1 cellular context compared by ENCODE assay signal in the genomic region with DNA sequence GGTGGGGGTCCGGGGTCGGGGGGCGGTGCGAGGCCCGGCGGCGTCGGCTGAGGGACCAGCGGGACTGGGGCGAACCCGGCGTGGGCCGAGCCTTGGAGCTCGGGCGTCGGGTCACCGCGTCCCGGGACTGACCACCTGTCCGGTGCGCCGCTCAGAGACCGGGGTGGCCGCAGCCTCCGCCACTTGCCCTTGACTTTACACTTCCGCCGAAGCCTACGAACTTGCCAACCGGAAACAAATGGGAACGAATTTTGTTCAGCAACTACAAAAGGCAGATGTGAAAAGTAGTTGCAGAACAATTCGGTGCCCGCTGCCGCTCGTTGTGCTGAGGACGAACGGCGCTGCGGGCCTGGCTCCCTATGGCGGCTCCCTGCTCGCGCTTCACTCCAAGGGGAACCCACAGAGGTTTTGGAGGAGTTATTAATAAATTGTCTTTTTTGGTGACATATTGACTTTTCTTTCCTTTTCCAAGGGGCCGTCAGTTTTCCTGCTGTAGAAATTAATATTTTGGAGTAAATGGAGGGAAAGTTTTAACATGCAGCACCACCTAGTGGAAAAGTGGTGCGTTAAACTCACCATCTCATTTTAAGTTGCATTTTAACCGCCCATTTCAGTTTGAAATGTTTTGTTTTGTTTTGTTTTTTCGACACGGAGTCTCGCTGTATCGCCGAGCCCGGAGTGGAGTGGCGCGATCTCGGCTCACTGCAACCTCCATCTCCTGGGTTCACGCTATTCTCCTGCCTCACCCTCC.
A peak's percentile ranks its signal among the peaks of the same experiment; 100 is the strongest.
TF ChIP-seq lines count a peak whose summit lies in the region.

No MANE protein-coding gene starts in this region.

TF ChIP-seq in HepG2, 621 proteins besides CTCF, POLR2A, EP300 and RAD21 (continues in another document):
- no peak for TF ChIP-seq ZNF7 (CRISPR knock-in tag; IDR thresholded peaks at IDR 0.05)
- TF ChIP-seq, protein P1, sequence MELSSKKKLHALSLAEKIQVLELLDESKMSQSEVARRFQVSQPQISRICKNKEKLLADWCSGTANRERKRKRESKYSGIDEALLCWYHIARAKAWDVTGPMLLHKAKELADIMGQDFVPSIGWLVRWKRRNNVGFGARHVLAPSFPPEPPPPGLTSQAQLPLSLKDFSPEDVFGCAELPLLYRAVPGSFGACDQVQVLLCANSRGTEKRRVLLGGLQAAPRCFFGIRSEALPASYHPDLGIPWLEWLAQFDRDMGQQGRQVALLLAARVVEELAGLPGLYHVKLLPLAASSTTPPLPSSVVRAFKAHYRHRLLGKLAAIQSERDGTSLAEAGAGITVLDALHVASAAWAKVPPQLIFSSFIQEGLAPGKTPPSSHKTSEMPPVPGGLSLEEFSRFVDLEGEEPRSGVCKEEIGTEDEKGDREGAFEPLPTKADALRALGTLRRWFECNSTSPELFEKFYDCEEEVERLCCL (CRISPR knock-in tag; IDR thresholded peaks at IDR 0.05; ENCODE audit: borderline replicate concordance), result no peak
- no peak for TF ChIP-seq ZNF331 (CRISPR knock-in tag; IDR thresholded peaks at IDR 0.05)
- TF ChIP-seq, protein P2, sequence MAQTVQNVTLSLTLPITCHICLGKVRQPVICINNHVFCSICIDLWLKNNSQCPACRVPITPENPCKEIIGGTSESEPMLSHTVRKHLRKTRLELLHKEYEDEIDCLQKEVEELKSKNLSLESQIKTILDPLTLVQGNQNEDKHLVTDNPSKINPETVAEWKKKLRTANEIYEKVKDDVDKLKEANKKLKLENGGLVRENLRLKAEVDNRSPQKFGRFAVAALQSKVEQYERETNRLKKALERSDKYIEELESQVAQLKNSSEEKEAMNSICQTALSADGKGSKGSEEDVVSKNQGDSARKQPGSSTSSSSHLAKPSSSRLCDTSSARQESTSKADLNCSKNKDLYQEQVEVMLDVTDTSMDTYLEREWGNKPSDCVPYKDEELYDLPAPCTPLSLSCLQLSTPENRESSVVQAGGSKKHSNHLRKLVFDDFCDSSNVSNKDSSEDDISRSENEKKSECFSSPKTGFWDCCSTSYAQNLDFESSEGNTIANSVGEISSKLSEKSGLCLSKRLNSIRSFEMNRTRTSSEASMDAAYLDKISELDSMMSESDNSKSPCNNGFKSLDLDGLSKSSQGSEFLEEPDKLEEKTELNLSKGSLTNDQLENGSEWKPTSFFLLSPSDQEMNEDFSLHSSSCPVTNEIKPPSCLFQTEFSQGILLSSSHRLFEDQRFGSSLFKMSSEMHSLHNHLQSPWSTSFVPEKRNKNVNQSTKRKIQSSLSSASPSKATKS (CRISPR knock-in tag; IDR thresholded peaks at IDR 0.05), result no peak
- TF ChIP-seq, protein P3, sequence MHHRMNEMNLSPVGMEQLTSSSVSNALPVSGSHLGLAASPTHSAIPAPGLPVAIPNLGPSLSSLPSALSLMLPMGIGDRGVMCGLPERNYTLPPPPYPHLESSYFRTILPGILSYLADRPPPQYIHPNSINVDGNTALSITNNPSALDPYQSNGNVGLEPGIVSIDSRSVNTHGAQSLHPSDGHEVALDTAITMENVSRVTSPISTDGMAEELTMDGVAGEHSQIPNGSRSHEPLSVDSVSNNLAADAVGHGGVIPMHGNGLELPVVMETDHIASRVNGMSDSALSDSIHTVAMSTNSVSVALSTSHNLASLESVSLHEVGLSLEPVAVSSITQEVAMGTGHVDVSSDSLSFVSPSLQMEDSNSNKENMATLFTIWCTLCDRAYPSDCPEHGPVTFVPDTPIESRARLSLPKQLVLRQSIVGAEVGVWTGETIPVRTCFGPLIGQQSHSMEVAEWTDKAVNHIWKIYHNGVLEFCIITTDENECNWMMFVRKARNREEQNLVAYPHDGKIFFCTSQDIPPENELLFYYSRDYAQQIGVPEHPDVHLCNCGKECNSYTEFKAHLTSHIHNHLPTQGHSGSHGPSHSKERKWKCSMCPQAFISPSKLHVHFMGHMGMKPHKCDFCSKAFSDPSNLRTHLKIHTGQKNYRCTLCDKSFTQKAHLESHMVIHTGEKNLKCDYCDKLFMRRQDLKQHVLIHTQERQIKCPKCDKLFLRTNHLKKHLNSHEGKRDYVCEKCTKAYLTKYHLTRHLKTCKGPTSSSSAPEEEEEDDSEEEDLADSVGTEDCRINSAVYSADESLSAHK (CRISPR knock-in tag; IDR thresholded peaks at IDR 0.05; ENCODE audit: borderline replicate concordance), result no peak
- peak; percentile 41; the same call in 1 of the 2 replicates for TF ChIP-seq KDM5A (IDR thresholded peaks at IDR 0.05; ENCODE audit: borderline replicate concordance, low read length)
- TF ChIP-seq, protein P4, sequence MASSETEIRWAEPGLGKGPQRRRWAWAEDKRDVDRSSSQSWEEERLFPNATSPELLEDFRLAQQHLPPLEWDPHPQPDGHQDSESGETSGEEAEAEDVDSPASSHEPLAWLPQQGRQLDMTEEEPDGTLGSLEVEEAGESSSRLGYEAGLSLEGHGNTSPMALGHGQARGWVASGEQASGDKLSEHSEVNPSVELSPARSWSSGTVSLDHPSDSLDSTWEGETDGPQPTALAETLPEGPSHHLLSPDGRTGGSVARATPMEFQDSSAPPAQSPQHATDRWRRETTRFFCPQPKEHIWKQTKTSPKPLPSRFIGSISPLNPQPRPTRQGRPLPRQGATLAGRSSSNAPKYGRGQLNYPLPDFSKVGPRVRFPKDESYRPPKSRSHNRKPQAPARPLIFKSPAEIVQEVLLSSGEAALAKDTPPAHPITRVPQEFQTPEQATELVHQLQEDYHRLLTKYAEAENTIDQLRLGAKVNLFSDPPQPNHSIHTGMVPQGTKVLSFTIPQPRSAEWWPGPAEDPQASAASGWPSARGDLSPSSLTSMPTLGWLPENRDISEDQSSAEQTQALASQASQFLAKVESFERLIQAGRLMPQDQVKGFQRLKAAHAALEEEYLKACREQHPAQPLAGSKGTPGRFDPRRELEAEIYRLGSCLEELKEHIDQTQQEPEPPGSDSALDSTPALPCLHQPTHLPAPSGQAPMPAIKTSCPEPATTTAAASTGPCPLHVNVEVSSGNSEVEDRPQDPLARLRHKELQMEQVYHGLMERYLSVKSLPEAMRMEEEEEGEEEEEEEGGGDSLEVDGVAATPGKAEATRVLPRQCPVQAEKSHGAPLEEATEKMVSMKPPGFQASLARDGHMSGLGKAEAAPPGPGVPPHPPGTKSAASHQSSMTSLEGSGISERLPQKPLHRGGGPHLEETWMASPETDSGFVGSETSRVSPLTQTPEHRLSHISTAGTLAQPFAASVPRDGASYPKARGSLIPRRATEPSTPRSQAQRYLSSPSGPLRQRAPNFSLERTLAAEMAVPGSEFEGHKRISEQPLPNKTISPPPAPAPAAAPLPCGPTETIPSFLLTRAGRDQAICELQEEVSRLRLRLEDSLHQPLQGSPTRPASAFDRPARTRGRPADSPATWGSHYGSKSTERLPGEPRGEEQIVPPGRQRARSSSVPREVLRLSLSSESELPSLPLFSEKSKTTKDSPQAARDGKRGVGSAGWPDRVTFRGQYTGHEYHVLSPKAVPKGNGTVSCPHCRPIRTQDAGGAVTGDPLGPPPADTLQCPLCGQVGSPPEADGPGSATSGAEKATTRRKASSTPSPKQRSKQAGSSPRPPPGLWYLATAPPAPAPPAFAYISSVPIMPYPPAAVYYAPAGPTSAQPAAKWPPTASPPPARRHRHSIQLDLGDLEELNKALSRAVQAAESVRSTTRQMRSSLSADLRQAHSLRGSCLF (CRISPR knock-in tag; IDR thresholded peaks at IDR 0.05; ENCODE audit: borderline replicate concordance), result no peak
- no peak for TF ChIP-seq ZNF496 (CRISPR knock-in tag; IDR thresholded peaks at IDR 0.05; ENCODE audit: insufficient replicate concordance)
- TF ChIP-seq ZNF737 (CRISPR knock-in tag; IDR thresholded peaks at IDR 0.05; ENCODE audit: borderline replicate concordance), result no peak
- no peak for TF ChIP-seq POLR2AphosphoS2 (IDR thresholded peaks at IDR 0.05; ENCODE audit: low read depth, low read length)
- no peak for TF ChIP-seq SOX13 (IDR thresholded peaks at IDR 0.05)
- TF ChIP-seq SOX13 (CRISPR knock-in tag; conservative IDR thresholded peaks at IDR 0.05 in 1 of 2, IDR thresholded peaks at IDR 0.05 in 1 of 2), result no peak
- TF ChIP-seq KDM5B (CRISPR knock-in tag; IDR thresholded peaks at IDR 0.05; ENCODE audit: borderline replicate concordance), result no peak
- TF ChIP-seq CENPT (CRISPR knock-in tag; IDR thresholded peaks at IDR 0.05; ENCODE audit: low read depth), result no peak
- TF ChIP-seq ZNF792 (CRISPR knock-in tag; IDR thresholded peaks at IDR 0.05), result no peak
- TF ChIP-seq, protein P5, sequence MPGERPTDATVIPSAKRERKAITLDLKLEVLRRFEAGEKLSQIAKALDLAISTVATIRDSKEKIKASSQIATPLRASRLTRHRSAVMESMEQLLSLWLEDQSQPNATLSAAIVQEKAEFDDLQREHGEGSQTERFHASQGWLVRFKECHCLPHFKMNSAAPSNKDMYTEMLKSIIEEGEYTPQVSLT (CRISPR knock-in tag; IDR thresholded peaks at IDR 0.05; ENCODE audit: borderline replicate concordance, low read depth), result no peak
- TF ChIP-seq, protein P6, sequence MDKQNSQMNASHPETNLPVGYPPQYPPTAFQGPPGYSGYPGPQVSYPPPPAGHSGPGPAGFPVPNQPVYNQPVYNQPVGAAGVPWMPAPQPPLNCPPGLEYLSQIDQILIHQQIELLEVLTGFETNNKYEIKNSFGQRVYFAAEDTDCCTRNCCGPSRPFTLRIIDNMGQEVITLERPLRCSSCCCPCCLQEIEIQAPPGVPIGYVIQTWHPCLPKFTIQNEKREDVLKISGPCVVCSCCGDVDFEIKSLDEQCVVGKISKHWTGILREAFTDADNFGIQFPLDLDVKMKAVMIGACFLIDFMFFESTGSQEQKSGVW (CRISPR knock-in tag; IDR thresholded peaks at IDR 0.05; ENCODE audit: borderline replicate concordance), result no peak
- TF ChIP-seq, protein P7, sequence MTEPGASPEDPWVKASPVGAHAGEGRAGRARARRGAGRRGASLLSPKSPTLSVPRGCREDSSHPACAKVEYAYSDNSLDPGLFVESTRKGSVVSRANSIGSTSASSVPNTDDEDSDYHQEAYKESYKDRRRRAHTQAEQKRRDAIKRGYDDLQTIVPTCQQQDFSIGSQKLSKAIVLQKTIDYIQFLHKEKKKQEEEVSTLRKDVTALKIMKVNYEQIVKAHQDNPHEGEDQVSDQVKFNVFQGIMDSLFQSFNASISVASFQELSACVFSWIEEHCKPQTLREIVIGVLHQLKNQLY (CRISPR knock-in tag; IDR thresholded peaks at IDR 0.05), result no peak
- peak; percentile 61 for TF ChIP-seq TAF1 (CRISPR knock-in tag; IDR thresholded peaks at IDR 0.05)
- TF ChIP-seq FOXA1 (IDR thresholded peaks at IDR 0.05), result no peak
- 0 out of 2 replicates have a peak, but pooled peaks have one; percentile 2 for TF ChIP-seq FOXA1 (CRISPR knock-in tag; IDR thresholded peaks at IDR 0.05)
- TF ChIP-seq, protein P8, sequence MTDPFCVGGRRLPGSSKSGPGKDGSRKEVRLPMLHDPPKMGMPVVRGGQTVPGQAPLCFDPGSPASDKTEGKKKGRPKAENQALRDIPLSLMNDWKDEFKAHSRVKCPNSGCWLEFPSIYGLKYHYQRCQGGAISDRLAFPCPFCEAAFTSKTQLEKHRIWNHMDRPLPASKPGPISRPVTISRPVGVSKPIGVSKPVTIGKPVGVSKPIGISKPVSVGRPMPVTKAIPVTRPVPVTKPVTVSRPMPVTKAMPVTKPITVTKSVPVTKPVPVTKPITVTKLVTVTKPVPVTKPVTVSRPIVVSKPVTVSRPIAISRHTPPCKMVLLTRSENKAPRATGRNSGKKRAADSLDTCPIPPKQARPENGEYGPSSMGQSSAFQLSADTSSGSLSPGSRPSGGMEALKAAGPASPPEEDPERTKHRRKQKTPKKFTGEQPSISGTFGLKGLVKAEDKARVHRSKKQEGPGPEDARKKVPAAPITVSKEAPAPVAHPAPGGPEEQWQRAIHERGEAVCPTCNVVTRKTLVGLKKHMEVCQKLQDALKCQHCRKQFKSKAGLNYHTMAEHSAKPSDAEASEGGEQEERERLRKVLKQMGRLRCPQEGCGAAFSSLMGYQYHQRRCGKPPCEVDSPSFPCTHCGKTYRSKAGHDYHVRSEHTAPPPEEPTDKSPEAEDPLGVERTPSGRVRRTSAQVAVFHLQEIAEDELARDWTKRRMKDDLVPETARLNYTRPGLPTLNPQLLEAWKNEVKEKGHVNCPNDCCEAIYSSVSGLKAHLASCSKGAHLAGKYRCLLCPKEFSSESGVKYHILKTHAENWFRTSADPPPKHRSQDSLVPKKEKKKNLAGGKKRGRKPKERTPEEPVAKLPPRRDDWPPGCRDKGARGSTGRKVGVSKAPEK (CRISPR knock-in tag; IDR thresholded peaks at IDR 0.05; ENCODE audit: borderline replicate concordance), result no peak
- TF ChIP-seq, protein P9, sequence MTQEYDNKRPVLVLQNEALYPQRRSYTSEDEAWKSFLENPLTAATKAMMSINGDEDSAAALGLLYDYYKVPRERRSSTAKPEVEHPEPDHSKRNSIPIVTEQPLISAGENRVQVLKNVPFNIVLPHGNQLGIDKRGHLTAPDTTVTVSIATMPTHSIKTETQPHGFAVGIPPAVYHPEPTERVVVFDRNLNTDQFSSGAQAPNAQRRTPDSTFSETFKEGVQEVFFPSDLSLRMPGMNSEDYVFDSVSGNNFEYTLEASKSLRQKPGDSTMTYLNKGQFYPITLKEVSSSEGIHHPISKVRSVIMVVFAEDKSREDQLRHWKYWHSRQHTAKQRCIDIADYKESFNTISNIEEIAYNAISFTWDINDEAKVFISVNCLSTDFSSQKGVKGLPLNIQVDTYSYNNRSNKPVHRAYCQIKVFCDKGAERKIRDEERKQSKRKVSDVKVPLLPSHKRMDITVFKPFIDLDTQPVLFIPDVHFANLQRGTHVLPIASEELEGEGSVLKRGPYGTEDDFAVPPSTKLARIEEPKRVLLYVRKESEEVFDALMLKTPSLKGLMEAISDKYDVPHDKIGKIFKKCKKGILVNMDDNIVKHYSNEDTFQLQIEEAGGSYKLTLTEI (CRISPR knock-in tag; conservative IDR thresholded peaks at IDR 0.05), result no peak
- peak; percentile 16 for TF ChIP-seq YEATS4 (CRISPR knock-in tag; IDR thresholded peaks at IDR 0.05; ENCODE audit: borderline replicate concordance)
- TF ChIP-seq DNMT1 (CRISPR knock-in tag; IDR thresholded peaks at IDR 0.05), result no peak
- no peak for TF ChIP-seq ZNF562 (CRISPR knock-in tag; IDR thresholded peaks at IDR 0.05; ENCODE audit: borderline replicate concordance)
- TF ChIP-seq ZNF619 (CRISPR knock-in tag; IDR thresholded peaks at IDR 0.05), result no peak
- TF ChIP-seq ELF3 (CRISPR knock-in tag; IDR thresholded peaks at IDR 0.05), result no peak
- TF ChIP-seq, protein P10, sequence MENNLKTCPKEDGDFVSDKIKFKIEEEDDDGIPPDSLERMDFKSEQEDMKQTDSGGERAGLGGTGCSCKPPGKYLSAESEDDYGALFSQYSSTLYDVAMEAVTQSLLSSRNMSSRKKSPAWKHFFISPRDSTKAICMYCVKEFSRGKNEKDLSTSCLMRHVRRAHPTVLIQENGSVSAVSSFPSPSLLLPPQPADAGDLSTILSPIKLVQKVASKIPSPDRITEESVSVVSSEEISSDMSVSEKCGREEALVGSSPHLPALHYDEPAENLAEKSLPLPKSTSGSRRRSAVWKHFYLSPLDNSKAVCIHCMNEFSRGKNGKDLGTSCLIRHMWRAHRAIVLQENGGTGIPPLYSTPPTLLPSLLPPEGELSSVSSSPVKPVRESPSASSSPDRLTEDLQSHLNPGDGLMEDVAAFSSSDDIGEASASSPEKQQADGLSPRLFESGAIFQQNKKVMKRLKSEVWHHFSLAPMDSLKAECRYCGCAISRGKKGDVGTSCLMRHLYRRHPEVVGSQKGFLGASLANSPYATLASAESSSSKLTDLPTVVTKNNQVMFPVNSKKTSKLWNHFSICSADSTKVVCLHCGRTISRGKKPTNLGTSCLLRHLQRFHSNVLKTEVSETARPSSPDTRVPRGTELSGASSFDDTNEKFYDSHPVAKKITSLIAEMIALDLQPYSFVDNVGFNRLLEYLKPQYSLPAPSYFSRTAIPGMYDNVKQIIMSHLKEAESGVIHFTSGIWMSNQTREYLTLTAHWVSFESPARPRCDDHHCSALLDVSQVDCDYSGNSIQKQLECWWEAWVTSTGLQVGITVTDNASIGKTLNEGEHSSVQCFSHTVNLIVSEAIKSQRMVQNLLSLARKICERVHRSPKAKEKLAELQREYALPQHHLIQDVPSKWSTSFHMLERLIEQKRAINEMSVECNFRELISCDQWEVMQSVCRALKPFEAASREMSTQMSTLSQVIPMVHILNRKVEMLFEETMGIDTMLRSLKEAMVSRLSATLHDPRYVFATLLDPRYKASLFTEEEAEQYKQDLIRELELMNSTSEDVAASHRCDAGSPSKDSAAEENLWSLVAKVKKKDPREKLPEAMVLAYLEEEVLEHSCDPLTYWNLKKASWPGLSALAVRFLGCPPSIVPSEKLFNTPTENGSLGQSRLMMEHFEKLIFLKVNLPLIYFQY (CRISPR knock-in tag; IDR thresholded peaks at IDR 0.05; ENCODE audit: borderline replicate concordance), result no peak
